ENCODE assay signal across 12 cellular contexts in genomic region chr1:225448146-225448805, GRCh38. TPM values are rescaled to one million over a fixed set of nuclear protein-coding genes. Genes with fewer than 3 reads are reported as not detected.
A peak's percentile ranks its signal among the peaks of the same experiment; 100 is the strongest.
DNase-seq lines count a peak whose midpoint lies in the region; ATAC-seq, FAIRE-seq and TF ChIP-seq lines count a peak whose summit lies in the region.
"Had no signal": no experiment of that assay in that cellular context is flagged by ENCODE, and none has a peak within 500 bp of the region (broad histone marks: within the 10 kb centered on the region; RNA-seq: fewer than 3 reads in every experiment).

No MANE protein-coding gene starts in this region.

- TF ChIP-seq CTCF in HCT116 (IDR thresholded peaks at IDR 0.05 in 2 of 3, conservative IDR thresholded peaks at IDR 0.05 in 1 of 3; ENCODE audit: borderline replicate concordance in 1 of 3, insufficient read depth in 1 of 3, low read depth in 2 of 3, low read length in 2 of 3) (no peak), K562 (IDR thresholded peaks at IDR 0.05 in 2 of 3, conservative IDR thresholded peaks at IDR 0.05 in 1 of 3; ENCODE audit: insufficient read depth in 2 of 3, low read depth in 1 of 3, low read length in 3 of 3) (no peak), HepG2 (CRISPR knock-in tag; IDR thresholded peaks at IDR 0.05) (no peak), gastrocnemius medialis (IDR thresholded peaks at IDR 0.05 in 4 of 5, conservative IDR thresholded peaks at IDR 0.05 in 1 of 5) (no peak)

- TF ChIP-seq RAD21 in HCT116 (IDR thresholded peaks at IDR 0.05; ENCODE audit: low read depth) = no peak
- no peak for TF ChIP-seq RAD21 in K562 (CRISPR knock-in tag; conservative IDR thresholded peaks at IDR 0.05 in 1 of 2, IDR thresholded peaks at IDR 0.05 in 1 of 2)
- TF ChIP-seq RAD21 in HepG2 (CRISPR knock-in tag; IDR thresholded peaks at IDR 0.05) = no peak

- H3K4me2 ChIP-seq in HCT116 (ENCODE audit: low read length) (0 out of 2 replicates have a peak overlapping the region, but pooled peaks have one; percentile 75), K562 (ENCODE audit: insufficient read depth, low read length) (no peak overlapping the region), HepG2 (ENCODE audit: low read depth, low read length) (peak overlapping the region; percentile 67)

- FAIRE-seq in K562 (lab: Jason Lieb, UNC) (no peak), HepG2 (lab: Jason Lieb, UNC) (peak; percentile 37)
- FAIRE-seq: TTC549 had no signal

- ATAC-seq in HCT116 (no peak), K562 (no peak), HepG2 (peak; percentile 75), gastrocnemius medialis (no peak), HG02588 (IDR thresholded peaks at IDR 0.05; ENCODE audit: unreplicated experiment) (no peak), HG02678 (IDR thresholded peaks at IDR 0.05; ENCODE audit: unreplicated experiment) (no peak)
- ATAC-seq: CD8-positive, alpha-beta T cell had no signal

- H3K9me3 ChIP-seq in HCT116 (ENCODE audit: control insufficient read depth in 1 of 2, insufficient read depth in 1 of 2, low read depth in 1 of 2, low read length in 2 of 2) = no peaks in the 10 kb centered on the region
- no peaks in the 10 kb centered on the region for H3K9me3 ChIP-seq in K562 (replicated peaks; ENCODE audit: control insufficient read depth, insufficient read depth, low read depth, low read length)
- no peaks in the 10 kb centered on the region for H3K9me3 ChIP-seq in HepG2 (ENCODE audit: low read length)
- H3K9me3 ChIP-seq in gastrocnemius medialis = no peaks in the 10 kb centered on the region

- H2AFZ ChIP-seq in HCT116 (ENCODE audit: low read depth, low read length, poor library complexity, severe bottlenecking) = no peak overlapping the region
- 0 out of 2 replicates have a peak overlapping the region, but pooled peaks have one; percentile 11 for H2AFZ ChIP-seq in K562 (ENCODE audit: low read depth, low read length)
- no peak overlapping the region for H2AFZ ChIP-seq in HepG2 (ENCODE audit: low read length)

- no peak overlapping the region for H3K9ac ChIP-seq in HCT116 (ENCODE audit: low read length)
- peak overlapping the region in 1 of 2 experiments; percentile 30; a peak in 1 of 4 replicates for H3K9ac ChIP-seq in K562 (ENCODE audit: insufficient read depth in 1 of 2, low read depth in 2 of 2, low read length in 2 of 2)
- H3K9ac ChIP-seq in HepG2 (ENCODE audit: insufficient read depth, low read depth, low read length) = no peak overlapping the region

- H3K27me3 ChIP-seq in HCT116 (ENCODE audit: insufficient read depth, low read length) (no peaks in the 10 kb centered on the region), K562 (ENCODE audit: control insufficient read depth in 2 of 2, insufficient read depth in 2 of 2, low read length in 2 of 2) (no peaks in the 10 kb centered on the region), HepG2 (ENCODE audit: control insufficient read depth in 1 of 2, insufficient read depth in 2 of 2, low read length in 2 of 2) (no peaks in the 10 kb centered on the region; a peak in 1 of 5 replicates), gastrocnemius medialis (peaks cover 4 to 7% (median 7%) of the 10 kb centered on the region in 3 donors)

- H3K27ac ChIP-seq in HCT116 (ENCODE audit: low read depth, low read length) = no peak overlapping the region
- no peak overlapping the region for H3K27ac ChIP-seq in K562 (ENCODE audit: extremely low read depth, low read depth, low read length)
- H3K27ac ChIP-seq in HepG2 (ENCODE audit: extremely low read length, insufficient read depth, low read length) = no peak overlapping the region
- H3K27ac ChIP-seq in gastrocnemius medialis = peak overlapping the region; percentile 32 to 80 (median 73)

- H4K20me1 ChIP-seq in HCT116 (ENCODE audit: insufficient read depth) (no peaks in the 10 kb centered on the region), K562 (replicated peaks; ENCODE audit: control insufficient read depth, insufficient read depth, low read length) (no peaks in the 10 kb centered on the region), HepG2 (ENCODE audit: insufficient read depth, low read length) (no peaks in the 10 kb centered on the region)

- TF ChIP-seq EP300 in K562 (IDR thresholded peaks at IDR 0.05; ENCODE audit: low read length) (no peak), HepG2 (IDR thresholded peaks at IDR 0.05; ENCODE audit: low read depth in 2 of 2, low read length in 2 of 2) (no peak), HepG2 (CRISPR knock-in tag; IDR thresholded peaks at IDR 0.05; ENCODE audit: borderline replicate concordance) (no peak)

- DNase-seq in HCT116 (ENCODE audit: low read depth, low spot score) (no peak), K562 (ENCODE audit: extremely low read depth in 1 of 4, low spot score in 3 of 4) (no peak), HepG2 (ENCODE audit: low spot score) (peak; percentile 76), gastrocnemius medialis (no peak), NOMO-1 (lab: John Stamatoyannopoulos, UW; ENCODE audit: unreplicated experiment in 2 of 2) (no peak), NCI-H146 (lab: John Stamatoyannopoulos, UW) (no peak)
- DNase-seq: activated T-cell treated with anti-CD3 and anti-CD28 coated beads, Interleukin-2, amount 50 U/mL, for 1 hour; MM.1S had no signal

- intact Hi-C loops in HCT116 (cut with micrococcal nuclease) (no loop called here), K562 (cut with micrococcal nuclease) (loop anchor here (5.0 kb wide), 1 partner anchor 859 kb away; the partner anchor contains the start of gene LIN9), HepG2 (cut with micrococcal nuclease; ENCODE audit: unreplicated experiment) (no loop called here), gastrocnemius medialis (cut with DNase I; ENCODE audit: low total_unique reads) (no loop called here)

- H3K79me2 ChIP-seq in HCT116 (ENCODE audit: insufficient read depth, low read length) = no peaks in the 10 kb centered on the region
- no peaks in the 10 kb centered on the region for H3K79me2 ChIP-seq in K562 (ENCODE audit: control insufficient read depth, insufficient read depth, low read length)
- H3K79me2 ChIP-seq in HepG2 (ENCODE audit: insufficient read depth, low read length) = no peaks in the 10 kb centered on the region

- no peaks in the 10 kb centered on the region for H3K36me3 ChIP-seq in HCT116 (ENCODE audit: control insufficient read depth in 1 of 2, insufficient read depth in 2 of 2, low read length in 2 of 2)
- no peaks in the 10 kb centered on the region for H3K36me3 ChIP-seq in K562 (ENCODE audit: control insufficient read depth, insufficient read depth, low read length)
- H3K36me3 ChIP-seq in HepG2 (replicated peaks in 1 of 2; ENCODE audit: control insufficient read depth in 1 of 2, insufficient read depth in 2 of 2, low read length in 2 of 2) = no peaks in the 10 kb centered on the region
- H3K36me3 ChIP-seq in gastrocnemius medialis = no peaks in the 10 kb centered on the region

- no peak overlapping the region for H3K4me3 ChIP-seq in HCT116 (replicated peaks in 1 of 2; ENCODE audit: low read depth in 1 of 2, low read length in 2 of 2)
- no peak overlapping the region for H3K4me3 ChIP-seq in K562
- peak overlapping the region in 1 of 3 experiments; percentile 31; a peak in 1 of 6 replicates for H3K4me3 ChIP-seq in HepG2 (replicated peaks in 1 of 3; ENCODE audit: insufficient read depth in 1 of 3, low read depth in 2 of 3, low read length in 3 of 3)
- no peak overlapping the region for H3K4me3 ChIP-seq in gastrocnemius medialis

- RAD21 ChIA-PET in HCT116 (lab: Charles Lee; ENCODE audit: low non-redundant PET in 1 of 2, low total read pairs in 2 of 2, uncharacterized antibody in 2 of 2, unreplicated experiment in 2 of 2) = no interaction called here

- BruUV-seq in HCT116 (replicated peaks; lab: Mats Ljungman, UMichigan) (no TSS peak), K562 (replicated peaks; lab: Mats Ljungman, UMichigan) (no TSS peak), HepG2 (replicated peaks; lab: Mats Ljungman, UMichigan) (no TSS peak)

- in situ Hi-C loops in K562 (cut with MboI) (no loop called here), HepG2 (cut with HindIII; ENCODE audit: extremely low pct_ligation_motif_present, low pct_unique_long_range_greater_than_20kb) (no loop called here), gastrocnemius medialis (cut with MboI; ENCODE audit: low sequenced_read_pairs in 4 of 4) (no loop called here)

- no peaks in the 10 kb centered on the region for H3K9me1 ChIP-seq in K562 (ENCODE audit: control insufficient read depth, insufficient read depth, low read length)

- CTCF ChIA-PET in HCT116 (lab: Charles Lee) = interaction anchor here (1.4 to 1.9 kb wide), 2 partner anchors 8 to 27 kb away, joined by 3 to 7 read pairs; no protein-coding TSS in a partner anchor
- CTCF ChIA-PET in K562 (lab: Yijun Ruan, JAX; ENCODE audit: low intra/inter-chr PET ratio) = no interaction called here
- CTCF ChIA-PET in HepG2 (lab: Yijun Ruan, JAX; ENCODE audit: low intra/inter-chr PET ratio, low total read pairs) = no interaction called here

- H3K9me2 ChIP-seq in HCT116 (ENCODE audit: insufficient read depth) = no peaks in the 10 kb centered on the region

- POLR2A ChIA-PET in HCT116 (lab: Charles Lee) (no interaction called here), K562 (lab: Yijun Ruan, JAX) (interaction anchor here (0.6 to 1.2 kb wide), 3 partner anchors 21 to 105 kb away, joined by 3 to 4 read pairs (median 3); no protein-coding TSS in a partner anchor), HepG2 (lab: Yijun Ruan, JAX) (interaction anchor here (0.6 kb wide), 1 partner anchor 46 kb away, joined by 3 read pairs; no protein-coding TSS in a partner anchor)

- 53% methylated on average over 9 of the region's 9 CpGs for WGBS in K562 (ENCODE audit: insufficient coverage, low coverage, missing lambda C conversion rate)
- 12% methylated on average over 6 of the region's 9 CpGs for WGBS in HepG2 (ENCODE audit: low lambda C conversion rate)

- TF ChIP-seq POLR2A in HCT116 (IDR thresholded peaks at IDR 0.05; ENCODE audit: borderline replicate concordance, extremely low read depth, insufficient read depth, insufficient read length) (no peak), K562 (conservative IDR thresholded peaks at IDR 0.05) (no peak), HepG2 (IDR thresholded peaks at IDR 0.05; ENCODE audit: insufficient read depth in 1 of 2, low read depth in 2 of 2, low read length in 2 of 2) (no peak), gastrocnemius medialis (IDR thresholded peaks at IDR 0.05) (no peak)

- peaks cover 37 to 82% of the 10 kb centered on the region in 2 experiments for H3K4me1 ChIP-seq in HCT116 (ENCODE audit: control insufficient read depth in 1 of 2, insufficient read depth in 2 of 2, low read length in 2 of 2)
- peaks cover 21 to 23% of the 10 kb centered on the region in 2 experiments for H3K4me1 ChIP-seq in K562 (replicated peaks in 1 of 2; ENCODE audit: control insufficient read depth in 2 of 2, insufficient read depth in 2 of 2, low read length in 2 of 2)
- H3K4me1 ChIP-seq in HepG2 (ENCODE audit: insufficient read depth, low read length) = peaks cover 95% of the 10 kb centered on the region
- peaks cover 19 to 34% of the 10 kb centered on the region in 2 donors for H3K4me1 ChIP-seq in gastrocnemius medialis

RNA-seq across cellular contexts. Expression of gene LBR, which starts 20.4 kb away (rescaled TPM):
- total RNA-seq in HCT116 (2021; ENCODE audit: unreplicated experiment) (97.4 TPM), K562 (2014; rRNA removed) (102 and 116 TPM in 2 replicates), K562 (2014; rRNA removed; fragmentation: Illumina TruSeq; extraction: Trizol) (205 and 234 TPM in 2 replicates), K562 (2015; rRNA removed; fragmentation: Illumina TruSeq; extraction: Trizol) (177 and 192 TPM in 2 replicates), K562 (2021) (229 and 235 TPM in 2 replicates), HepG2 (2016; rRNA removed; fragmentation: Illumina TruSeq; extraction: Trizol) (64.4 and 76.7 TPM in 2 replicates), gastrocnemius medialis (10 to 100 TPM; 16.5 to 19.8 (median 18.5) TPM)
- 19.3 and 32.1 TPM in 2 replicates for polyA plus RNA-seq in HCT116 (2012)
- 218 and 419 TPM in 2 replicates for total RNA-seq in K562 (2011; cell fraction: chromatin; rRNA removed; ENCODE audit: low replicate concordance)
- 192 and 198 TPM in 2 replicates for total RNA-seq in K562 (2011; cell fraction: nucleolus; rRNA removed)
- total RNA-seq in K562 (2011; cell fraction: nucleoplasm; rRNA removed) = 268 and 304 TPM in 2 replicates
- polyA plus RNA-seq in K562 (2011; rRNA removed) (170 and 197 TPM in 2 replicates), K562 (2014; fragmentation: Illumina TruSeq; extraction: Trizol) (160 and 197 TPM in 2 replicates), K562 (2014; fragmentation: Nextera tagmentation; extraction: Ambion mirVana) (100 to 1,000 TPM; 203 to 217 TPM), K562 (2014; rRNA removed) (144 and 147 TPM in 2 replicates), HepG2 (2011; rRNA removed) (38.2 and 38.9 TPM in 2 replicates)
- 90.3 and 164 TPM in 2 replicates for polyA plus RNA-seq in K562 (2011; cell fraction: cytosol; rRNA removed)
- polyA plus RNA-seq in K562 (2011; cell fraction: nucleus; rRNA removed) = 137 and 143 TPM in 2 replicates
- polyA plus RNA-seq in K562 (2012) = 106 and 154 TPM in 2 replicates
- polyA minus RNA-seq in K562 (2011; rRNA and poly(A)+ RNA removed) = 186 and 194 TPM in 2 replicates
- polyA minus RNA-seq in K562 (2011; cell fraction: cytosol; rRNA and poly(A)+ RNA removed) = 95.8 and 96.2 TPM in 2 replicates
- polyA minus RNA-seq in K562 (2011; cell fraction: nucleus; rRNA and poly(A)+ RNA removed) = 102 and 157 TPM in 2 replicates
- total RNA-seq in HepG2 (2016; cell fraction: cytosol; rRNA removed; fragmentation: Illumina TruSeq; extraction: Trizol; ENCODE audit: low read depth) = 5.8 and 7.2 TPM in 2 replicates
- 58.0 and 76.5 TPM in 2 replicates for total RNA-seq in HepG2 (2016; cell fraction: insoluble cytoplasmic fraction; rRNA removed; fragmentation: Illumina TruSeq; extraction: Trizol)
- total RNA-seq in HepG2 (2016; cell fraction: membrane; rRNA removed; fragmentation: Illumina TruSeq; extraction: Trizol) = 18.3 and 23.6 TPM in 2 replicates
- total RNA-seq in HepG2 (2016; cell fraction: nucleus; rRNA removed; fragmentation: Illumina TruSeq; extraction: Trizol) = 103 and 116 TPM in 2 replicates
- 25.2 and 34.9 TPM in 2 replicates for polyA plus RNA-seq in HepG2 (2011; cell fraction: cytosol; rRNA removed)
- 20.9 and 21.1 TPM in 2 replicates for polyA plus RNA-seq in HepG2 (2011; cell fraction: nucleus; rRNA removed)
- 42.0 and 46.8 TPM in 2 replicates for polyA plus RNA-seq in HepG2 (2012)
- 3.8 and 4.4 TPM in 2 replicates for polyA plus RNA-seq in HepG2 (2016; cell fraction: cytosol; fragmentation: Illumina TruSeq; extraction: Trizol; ENCODE audit: low read depth)
- 58.6 and 66.3 TPM in 2 replicates for polyA plus RNA-seq in HepG2 (2016; cell fraction: insoluble cytoplasmic fraction; fragmentation: Illumina TruSeq; extraction: Trizol; ENCODE audit: low read depth)
- 12.1 and 13.5 TPM in 2 replicates for polyA plus RNA-seq in HepG2 (2016; cell fraction: membrane; fragmentation: Illumina TruSeq; extraction: Trizol; ENCODE audit: low read depth)
- polyA plus RNA-seq in HepG2 (2016; cell fraction: nucleus; fragmentation: Illumina TruSeq; extraction: Trizol; ENCODE audit: insufficient read depth, low read depth) = 109 and 114 TPM in 2 replicates
- 59.8 and 110 TPM in 2 replicates for polyA minus RNA-seq in HepG2 (2011; rRNA and poly(A)+ RNA removed; ENCODE audit: low replicate concordance)
- polyA minus RNA-seq in HepG2 (2011; cell fraction: cytosol; rRNA and poly(A)+ RNA removed) = 35.1 and 35.9 TPM in 2 replicates
- 43.9 and 51.8 TPM in 2 replicates for polyA minus RNA-seq in HepG2 (2011; cell fraction: nucleus; rRNA and poly(A)+ RNA removed)

Comparison
In these comparisons a context has a peak if more than half of its experiments do, and no peak if none do; other contexts are left out.
1. H3K27ac ChIP-seq: peak in gastrocnemius medialis (4 of 4); none in HCT116 (single experiment), K562 (single experiment) and HepG2 (single experiment).